12 cellular contexts compared by ENCODE assay signal in the genomic region with DNA sequence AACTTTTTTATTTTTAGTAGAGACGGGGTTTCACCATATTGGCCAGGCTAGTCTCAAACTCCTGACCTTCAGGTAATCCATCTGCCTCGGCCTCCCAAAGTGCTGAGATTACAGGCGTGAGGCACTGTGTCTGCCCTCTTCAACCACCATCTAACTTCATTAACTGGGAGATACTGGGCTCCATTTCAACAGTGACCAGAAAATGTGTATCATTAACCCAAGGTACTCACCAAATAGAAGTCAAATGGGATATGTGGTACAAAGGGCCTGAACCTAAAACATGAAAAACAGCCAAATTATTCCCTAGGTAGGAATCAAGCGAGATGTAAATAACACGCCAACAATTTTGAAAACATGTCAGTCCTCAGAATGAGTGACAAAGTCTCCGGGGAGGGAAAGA. TPM values are rescaled to one million over a fixed set of nuclear protein-coding genes. Genes with fewer than 3 reads are reported as not detected.
A peak's percentile ranks its signal among the peaks of the same experiment; 100 is the strongest.
DNase-seq lines count a peak whose midpoint lies in the region; ATAC-seq, FAIRE-seq and TF ChIP-seq lines count a peak whose summit lies in the region.
"Had no signal": no experiment of that assay in that cellular context is flagged by ENCODE, and none has a peak within 500 bp of the region (broad histone marks: within the 10 kb centered on the region; RNA-seq: fewer than 3 reads in every experiment).

No MANE protein-coding gene starts in this region.

- DNase-seq in MM.1S (no peak), esophagus muscularis mucosa (ENCODE audit: extremely low spot score) (no peak), pancreas (no peak), erythroblast (lab: John Stamatoyannopoulos, UW) (no peak), foreskin melanocyte (no peak)
- DNase-seq in NK-92 treated with Interleukin-12 subunit alpha and Interleukin-12 subunit beta, amount 100 ng/mL, for 24 hours (lab: John Stamatoyannopoulos, UW) = no peak
- DNase-seq in activated T-helper 2 cell treated with anti-CD3 and anti-CD28 coated beads, Interferon-gamma antibody, Interleukin-2, Interleukin-4, amounts not matched to agents 10 μg/mL and 5 μg/mL and 100 μg/mL, durations not matched to agents 14 hours and 24 hours and 36 hours (ENCODE audit: low spot score) = no peak
- DNase-seq: activated CD8-positive, alpha-beta T cell treated with anti-CD3 and anti-CD28 coated beads, Interleukin-2, amount 10 ng/mL, durations not matched to agents 7 days and 5 days; NCI-H524 treated with DMSO at 0.1 percent for 48 hours had no signal

- H4K20me1 ChIP-seq in MM.1S (ENCODE audit: insufficient read depth, low read length) = no peaks in the 10 kb centered on the region

- H3K27ac Mint-ChIP-seq in activated T-helper 2 cell treated with anti-CD3 and anti-CD28 coated beads, Interferon-gamma antibody, Interleukin-2, Interleukin-4, amounts not matched to agents 10 μg/mL and 5 μg/mL and 100 μg/mL, durations not matched to agents 14 hours and 24 hours and 36 hours = no peak overlapping the region
- H3K27ac Mint-ChIP-seq: activated CD8-positive, alpha-beta T cell treated with anti-CD3 and anti-CD28 coated beads, Interleukin-2, amount 10 ng/mL, durations not matched to agents 7 days and 5 days had no signal

- no peak for ATAC-seq in pancreas
- ATAC-seq: activated CD8-positive, alpha-beta T cell treated with anti-CD3 and anti-CD28 coated beads, Interleukin-2, amount 10 ng/mL, durations not matched to agents 7 days and 5 days had no signal

- intact Hi-C loops in esophagus muscularis mucosa (cut with DNase I) = no loop called here
- intact Hi-C loops in pancreas (cut with DNase I) = no loop called here
- intact Hi-C loops in activated T-helper 2 cell treated with anti-CD3 and anti-CD28 coated beads, Interferon-gamma antibody, Interleukin-2, Interleukin-4, amounts not matched to agents 10 μg/mL and 5 μg/mL and 100 μg/mL, durations not matched to agents 14 hours and 24 hours and 36 hours (cut with micrococcal nuclease) = loop anchor here (2.0 to 5.0 kb wide), 6 partner anchors 58 to 603 kb away; partner anchors contain the start of genes HAX1, INTS3, S100A3 and S100A4

- 72% methylated on average over 6 of the region's 6 CpGs for WGBS in esophagus muscularis mucosa
- 50 to 75% methylated on average over 6 of the region's 6 CpGs for WGBS in pancreas, 2 donors

- H3K9me2 ChIP-seq in MM.1S (replicated peaks; ENCODE audit: insufficient read depth, low read length) = no peaks in the 10 kb centered on the region

- H3K27ac ChIP-seq in C4-2B (peak overlapping the region; percentile 81), MM.1S (ENCODE audit: low read length) (no peak overlapping the region), esophagus muscularis mucosa (replicated peaks in 1 of 4) (peak overlapping the region in 2 of 4 donors; percentile 84 to 87), pancreas (no peak overlapping the region)

- H3K9me3 Mint-ChIP-seq in activated T-helper 2 cell treated with anti-CD3 and anti-CD28 coated beads, Interferon-gamma antibody, Interleukin-2, Interleukin-4, amounts not matched to agents 10 μg/mL and 5 μg/mL and 100 μg/mL, durations not matched to agents 14 hours and 24 hours and 36 hours = no peaks in the 10 kb centered on the region

- H3K27me3 ChIP-seq in MM.1S (replicated peaks; ENCODE audit: insufficient read depth, low read length) (no peaks in the 10 kb centered on the region), esophagus muscularis mucosa (no peaks in the 10 kb centered on the region), pancreas (no peaks in the 10 kb centered on the region)

- H3K79me2 ChIP-seq in MM.1S (ENCODE audit: low read length) = peaks cover 48% of the 10 kb centered on the region

- H3K36me3 ChIP-seq in MM.1S (replicated peaks; ENCODE audit: insufficient read depth, low read length) (peaks cover 32% of the 10 kb centered on the region), esophagus muscularis mucosa (peaks cover 43 to 51% (median 48%) of the 10 kb centered on the region in 4 donors), pancreas (peaks cover 4 to 42% (median 32%) of the 10 kb centered on the region in 3 donors)

- TF ChIP-seq CTCF in C4-2B (conservative IDR thresholded peaks at IDR 0.05) = no peak
- no peak for TF ChIP-seq CTCF in MM.1S (IDR thresholded peaks at IDR 0.05; ENCODE audit: low read length)
- no peak for TF ChIP-seq CTCF in esophagus muscularis mucosa (IDR thresholded peaks at IDR 0.05)
- TF ChIP-seq CTCF in pancreas (IDR thresholded peaks at IDR 0.05) = no peak

- H3K36me3 Mint-ChIP-seq in activated T-helper 2 cell treated with anti-CD3 and anti-CD28 coated beads, Interferon-gamma antibody, Interleukin-2, Interleukin-4, amounts not matched to agents 10 μg/mL and 5 μg/mL and 100 μg/mL, durations not matched to agents 14 hours and 24 hours and 36 hours (ENCODE audit: low read depth) = peaks cover 13% of the 10 kb centered on the region

- peak overlapping the region; percentile 86 for H3K4me2 ChIP-seq in MM.1S (ENCODE audit: low read depth, low read length)

- FAIRE-seq in pancreas (lab: Jason Lieb, UNC) = no peak
- FAIRE-seq: colon had no signal

- peaks cover 25% of the 10 kb centered on the region for H3K4me1 Mint-ChIP-seq in activated T-helper 2 cell treated with anti-CD3 and anti-CD28 coated beads, Interferon-gamma antibody, Interleukin-2, Interleukin-4, amounts not matched to agents 10 μg/mL and 5 μg/mL and 100 μg/mL, durations not matched to agents 14 hours and 24 hours and 36 hours (ENCODE audit: low read depth)

- H3K4me3 ChIP-seq in MM.1S (ENCODE audit: low read length) (peak overlapping the region; percentile 94), esophagus muscularis mucosa (peak overlapping the region; percentile 73 to 82 (median 78)), pancreas (peak overlapping the region in 3 of 4 donors; percentile 52 to 88 (median 85))

- peaks cover 26% of the 10 kb centered on the region for H3F3A ChIP-seq in MM.1S (ENCODE audit: insufficient read depth, low read length)

- peak overlapping the region; percentile 92; the same call in 1 of the 2 replicates for H3K9ac ChIP-seq in MM.1S (ENCODE audit: low read length)

- H3K4me1 ChIP-seq in MM.1S (ENCODE audit: low read length) (peaks cover 8% of the 10 kb centered on the region), esophagus muscularis mucosa (peaks cover 14 to 31% (median 23%) of the 10 kb centered on the region in 4 donors), pancreas (peaks cover 10 to 20% (median 19%) of the 10 kb centered on the region in 3 donors)

- no peak for TF ChIP-seq POLR2A in esophagus muscularis mucosa (IDR thresholded peaks at IDR 0.05; ENCODE audit: low read depth)
- no peak for TF ChIP-seq POLR2A in erythroblast (IDR thresholded peaks at IDR 0.05; ENCODE audit: low read length)

- TF ChIP-seq EP300 in esophagus muscularis mucosa (IDR thresholded peaks at IDR 0.05) = no peak

- H3K9me3 ChIP-seq in MM.1S (replicated peaks; ENCODE audit: insufficient read depth, low read length) (no peaks in the 10 kb centered on the region), esophagus muscularis mucosa (no peaks in the 10 kb centered on the region), pancreas (no peaks in the 10 kb centered on the region)

- H3K27me3 Mint-ChIP-seq in activated T-helper 2 cell treated with anti-CD3 and anti-CD28 coated beads, Interferon-gamma antibody, Interleukin-2, Interleukin-4, amounts not matched to agents 10 μg/mL and 5 μg/mL and 100 μg/mL, durations not matched to agents 14 hours and 24 hours and 36 hours (ENCODE audit: low read depth) = no peaks in the 10 kb centered on the region

- H3K4me3 Mint-ChIP-seq in activated T-helper 2 cell treated with anti-CD3 and anti-CD28 coated beads, Interferon-gamma antibody, Interleukin-2, Interleukin-4, amounts not matched to agents 10 μg/mL and 5 μg/mL and 100 μg/mL, durations not matched to agents 14 hours and 24 hours and 36 hours (ENCODE audit: low read depth) = no peak overlapping the region
- H3K4me3 Mint-ChIP-seq: activated CD8-positive, alpha-beta T cell treated with anti-CD3 and anti-CD28 coated beads, Interleukin-2, amount 10 ng/mL, durations not matched to agents 7 days and 5 days had no signal

- no peak overlapping the region for H2AFZ ChIP-seq in MM.1S (ENCODE audit: low read length)

RNA-seq across cellular contexts. Expression of gene ILF2, which starts 1.2 kb away (rescaled TPM):
- total RNA-seq in esophagus muscularis mucosa (100 to 1,000 TPM in 1 of 4 donors, 10 to 100 TPM in 3; 43.6 to 102 (median 64.7) TPM), pancreas (10 to 100 TPM; 30.5 to 63.2 (median 54.3) TPM)
- polyA plus RNA-seq in pancreas = 10 to 100 TPM; 25.7 to 61.3 TPM
- total RNA-seq in activated T-helper 2 cell treated with anti-CD3 and anti-CD28 coated beads, Interferon-gamma antibody, Interleukin-2, Interleukin-4, amounts not matched to agents 10 μg/mL and 5 μg/mL and 100 μg/mL, durations not matched to agents 14 hours and 24 hours and 36 hours = 352 and 358 TPM in 2 replicates

RNA-seq across cellular contexts. Expression of gene NPR1, which starts 8.9 kb away (rescaled TPM):
- total RNA-seq in esophagus muscularis mucosa (10 to 100 TPM; 24.9 to 67.1 (median 49.8) TPM), pancreas (1 to 10 TPM; 1.6 to 6.9 (median 3.6) TPM)
- polyA plus RNA-seq in pancreas = 10 to 100 TPM; 10.2 to 11.8 TPM
- total RNA-seq in activated T-helper 2 cell treated with anti-CD3 and anti-CD28 coated beads, Interferon-gamma antibody, Interleukin-2, Interleukin-4, amounts not matched to agents 10 μg/mL and 5 μg/mL and 100 μg/mL, durations not matched to agents 14 hours and 24 hours and 36 hours = not detected in 2 replicates
- total RNA-seq: activated CD8-positive, alpha-beta T cell treated with anti-CD3 and anti-CD28 coated beads, Interleukin-2, amount 10 ng/mL, durations not matched to agents 7 days and 5 days; myocyte had no signal

RNA-seq across cellular contexts. Expression of gene SNAPIN, which starts 11.1 kb away (rescaled TPM):
- total RNA-seq in esophagus muscularis mucosa = 10 to 100 TPM; 47.8 to 71.9 (median 63.3) TPM
- total RNA-seq in pancreas = 10 to 100 TPM in 3 of 6 donors, 1 to 10 TPM in 3; 7.5 to 17.8 (median 10.2) TPM
- 10 to 100 TPM; 13.5 to 27.3 TPM for polyA plus RNA-seq in pancreas
- total RNA-seq in activated T-helper 2 cell treated with anti-CD3 and anti-CD28 coated beads, Interferon-gamma antibody, Interleukin-2, Interleukin-4, amounts not matched to agents 10 μg/mL and 5 μg/mL and 100 μg/mL, durations not matched to agents 14 hours and 24 hours and 36 hours = 32.8 and 33.1 TPM in 2 replicates

RNA-seq across cellular contexts. Expression of gene CHTOP, which starts 35.7 kb away (rescaled TPM):
- total RNA-seq in esophagus muscularis mucosa = 10 to 100 TPM; 34.5 to 43.8 (median 37.6) TPM
- 10 to 100 TPM; 27.9 to 49.2 (median 34.8) TPM for total RNA-seq in pancreas
- 10 to 100 TPM; 54.9 to 87.4 TPM for polyA plus RNA-seq in pancreas
- 94.6 and 98.7 TPM in 2 replicates for total RNA-seq in activated T-helper 2 cell treated with anti-CD3 and anti-CD28 coated beads, Interferon-gamma antibody, Interleukin-2, Interleukin-4, amounts not matched to agents 10 μg/mL and 5 μg/mL and 100 μg/mL, durations not matched to agents 14 hours and 24 hours and 36 hours

RNA-seq across cellular contexts. Expression of gene S100A1, which starts 41.4 kb away (rescaled TPM):
- total RNA-seq in esophagus muscularis mucosa = 10 to 100 TPM in 2 of 4 donors, 1 to 10 TPM in 2; 4.3 to 17.9 (median 9.2) TPM
- 10 to 100 TPM in 1 of 6 donors, 1 to 10 TPM in 5; 1.9 to 14.0 (median 4.0) TPM for total RNA-seq in pancreas
- polyA plus RNA-seq in pancreas = 1 to 10 TPM; 2.5 to 7.9 TPM
- not detected in 2 replicates for total RNA-seq in activated T-helper 2 cell treated with anti-CD3 and anti-CD28 coated beads, Interferon-gamma antibody, Interleukin-2, Interleukin-4, amounts not matched to agents 10 μg/mL and 5 μg/mL and 100 μg/mL, durations not matched to agents 14 hours and 24 hours and 36 hours
- total RNA-seq: activated CD8-positive, alpha-beta T cell treated with anti-CD3 and anti-CD28 coated beads, Interleukin-2, amount 10 ng/mL, durations not matched to agents 7 days and 5 days had no signal
